In genomic region chr15:40239671-40240618, GRCh38 we compare ENCODE assay signal across 8 cellular contexts. TPM values are rescaled to one million over a fixed set of nuclear protein-coding genes. Genes with fewer than 3 reads are reported as not detected.
DNase-seq lines count a peak whose midpoint lies in the region; ATAC-seq and TF ChIP-seq lines count a peak whose summit lies in the region.
"Had no signal": no experiment of that assay in that cellular context is flagged by ENCODE, and none has a peak within 500 bp of the region (broad histone marks: within the 10 kb centered on the region; RNA-seq: fewer than 3 reads in every experiment).

No MANE protein-coding gene starts in this region.

- no peaks in the 10 kb centered on the region for H4K20me1 ChIP-seq in GM23338 (replicated peaks; ENCODE audit: insufficient read depth)
- H4K20me1 ChIP-seq in fibroblast of lung (ENCODE audit: control insufficient read depth, extremely low read depth, insufficient read depth, low read length), result no peaks in the 10 kb centered on the region

- POLR2A ChIA-PET in RWPE1 (lab: Yijun Ruan, JAX; ENCODE audit: low non-redundant PET), result interaction anchor here (0.6 to 0.7 kb wide), 2 partner anchors 78 to 329 kb away, joined by 3 to 9 read pairs; partner anchors contain the start of gene RPUSD2

- H3K4me1 ChIP-seq in GM23338 (ENCODE audit: insufficient read depth) (peaks cover 14% of the 10 kb centered on the region), fibroblast of lung (ENCODE audit: control insufficient read depth, extremely low read depth, insufficient read depth, low read length) (peaks cover 4% of the 10 kb centered on the region)

- CTCF ChIA-PET in RWPE1 (lab: Yijun Ruan, JAX), result interaction anchor here (0.6 to 5.8 kb wide), 7 partner anchors 15 to 400 kb away, joined by 3 to 50 read pairs (median 6); partner anchors contain the start of gene CCDC9B

- H3K27ac ChIP-seq in GM23338 (ENCODE audit: low read depth) (no peak overlapping the region), RWPE1 (peak overlapping the region; percentile 100), fibroblast of lung (ENCODE audit: insufficient read depth, low read length) (no peak overlapping the region)

- H3K27ac Mint-ChIP-seq in GM23338, result peak overlapping the region; percentile 71
- H3K27ac Mint-ChIP-seq: activated naive CD4-positive, alpha-beta T cell treated with anti-CD3 and anti-CD28 coated beads, Interleukin-2, amount 50 U/mL, for 24 hours had no signal

- peaks cover 12% of the 10 kb centered on the region; the same call in 1 of the 2 replicates for H3F3A ChIP-seq in GM23338 (replicated peaks; ENCODE audit: low read depth)

- H3K36me3 Mint-ChIP-seq in GM23338 (ENCODE audit: low read depth), result no peaks in the 10 kb centered on the region; the same call in 2 of the 3 replicates

- H3K4me1 Mint-ChIP-seq in GM23338, result peaks cover 26% of the 10 kb centered on the region

- H3K9me3 Mint-ChIP-seq in GM23338, result no peaks in the 10 kb centered on the region
- H3K9me3 Mint-ChIP-seq: activated naive CD4-positive, alpha-beta T cell treated with anti-CD3 and anti-CD28 coated beads, Interleukin-2, amount 50 U/mL, for 24 hours had no signal

- H3K36me3 ChIP-seq in GM23338 (ENCODE audit: insufficient read depth), result no peaks in the 10 kb centered on the region
- H3K36me3 ChIP-seq in fibroblast of lung (ENCODE audit: control insufficient read depth, insufficient read depth, low read length), result no peaks in the 10 kb centered on the region

- H3K79me2 ChIP-seq in GM23338 (replicated peaks; ENCODE audit: insufficient read depth) (no peaks in the 10 kb centered on the region), fibroblast of lung (ENCODE audit: control insufficient read depth, insufficient read depth, low read length) (no peaks in the 10 kb centered on the region)

- H3K27me3 ChIP-seq in GM23338 (ENCODE audit: insufficient read depth) (peaks cover 8% of the 10 kb centered on the region; the same call in 1 of the 2 replicates), fibroblast of lung (ENCODE audit: control insufficient read depth, insufficient read depth, low read length) (peaks cover 4% of the 10 kb centered on the region)

- H3K9ac ChIP-seq in fibroblast of lung (ENCODE audit: insufficient read depth, low read length), result no peak overlapping the region

- TF ChIP-seq CTCF in GM23338 (conservative IDR thresholded peaks at IDR 0.05; ENCODE audit: low read depth in 2 of 2) (no peak), RWPE1 (conservative IDR thresholded peaks at IDR 0.05; ENCODE audit: low read depth) (no peak), fibroblast of lung (conservative IDR thresholded peaks at IDR 0.05 in 1 of 2, IDR thresholded peaks at IDR 0.05 in 1 of 2; ENCODE audit: low read depth in 1 of 2, low read length in 2 of 2) (no peak)

- peak overlapping the region; percentile 51 for H3K4me3 ChIP-seq in GM23338
- no peak overlapping the region for H3K4me3 ChIP-seq in fibroblast of lung (replicated peaks in 1 of 4; ENCODE audit: control extremely low read depth in 1 of 4, insufficient read depth in 1 of 4, low read depth in 3 of 4, low read length in 4 of 4)

- no peaks in the 10 kb centered on the region for H3K9me3 ChIP-seq in fibroblast of lung (ENCODE audit: control insufficient read depth, insufficient read depth, low read depth, low read length)

- H3K9me2 ChIP-seq in GM23338 (ENCODE audit: insufficient read depth), result no peaks in the 10 kb centered on the region

- peak; percentile 10 for ATAC-seq in GM23338
- peak; percentile 20 for ATAC-seq in sciatic nerve
- no peak for ATAC-seq in GM19035 (IDR thresholded peaks at IDR 0.05; ENCODE audit: unreplicated experiment)

- H3K4me3 Mint-ChIP-seq in GM23338, result peak overlapping the region; percentile 68
- H3K4me3 Mint-ChIP-seq: activated naive CD4-positive, alpha-beta T cell treated with anti-CD3 and anti-CD28 coated beads, Interleukin-2, amount 50 U/mL, for 24 hours had no signal

- H2AFZ ChIP-seq in GM23338 (peak overlapping the region; percentile 98), fibroblast of lung (ENCODE audit: low read length) (no peak overlapping the region)

- peak overlapping the region; percentile 78 for H3K4me2 ChIP-seq in GM23338
- H3K4me2 ChIP-seq in fibroblast of lung (ENCODE audit: extremely low read depth, insufficient read depth, low read length), result peak overlapping the region; percentile 85

- H3K27me3 Mint-ChIP-seq in GM23338 (ENCODE audit: insufficient read depth, low read depth, poor library complexity), result peaks cover 17% of the 10 kb centered on the region

- intact Hi-C loops in sciatic nerve (cut with DNase I), result no loop called here

- peak; percentile 40 for DNase-seq in GM23338 (ENCODE audit: low spot score)
- DNase-seq in RWPE1 (ENCODE audit: low spot score), result peak; percentile 79
- no peak for DNase-seq in fibroblast of lung (ENCODE audit: low read depth in 2 of 2)
- DNase-seq in sciatic nerve (ENCODE audit: low spot score), result no peak
- no peak for DNase-seq in dedifferentiated amniotic fluid mesenchymal stem cell (ENCODE audit: extremely low spot score)
- DNase-seq in stimulated activated CD4-positive, alpha-beta T cell treated with anti-CD3 and anti-CD28 coated beads, Interleukin-2, amount 100 ng/mL, for 48 hours, result no peak

TF ChIP-seq in GM23338, 12 proteins besides CTCF, POLR2A, EP300 and RAD21:
- TF ChIP-seq ZNF114 (CRISPR knock-in tag; IDR thresholded peaks at IDR 0.05) (no peak), ZNF462 (CRISPR knock-in tag; IDR thresholded peaks at IDR 0.05) (no peak)
TF ChIP-seq in GM23338: peak in this region for 0.

RNA-seq across cellular contexts. Expression of gene PAK6, which starts 1.1 kb away (rescaled TPM):
- 6.6 and 20.0 TPM in 2 replicates for total RNA-seq in GM23338 (2014; rRNA removed; shearing (Covaris generic))
- polyA plus RNA-seq in GM23338 (2016; fragmentation: Nextera tagmentation; extraction: Ambion mirVana), result 2.4 and 2.9 TPM in 2 replicates
- under 0.01 TPM in 1 of 2 replicates, not detected in the other for total RNA-seq in fibroblast of lung
- polyA plus RNA-seq in fibroblast of lung, result 0.03 and 0.05 TPM in 2 replicates
- 0.19 TPM in 1 of 2 replicates, not detected in the other for polyA plus RNA-seq in fibroblast of lung (2012)
- polyA minus RNA-seq in fibroblast of lung (ENCODE audit: low replicate concordance), result not detected in 2 replicates
- 0.31 TPM for total RNA-seq in sciatic nerve

RNA-seq across cellular contexts. Expression of gene ANKRD63, which starts 42.9 kb away (rescaled TPM):
- 0.59 and 0.74 TPM in 2 replicates for total RNA-seq in GM23338 (2014; rRNA removed; shearing (Covaris generic))
- polyA plus RNA-seq in GM23338 (2016; fragmentation: Nextera tagmentation; extraction: Ambion mirVana) (not detected in 2 replicates), fibroblast of lung (not detected in 2 replicates)
- total RNA-seq in fibroblast of lung (not detected in 2 replicates), sciatic nerve (not detected)
- not detected in 2 replicates for polyA plus RNA-seq in fibroblast of lung (2012)
- polyA minus RNA-seq in fibroblast of lung (ENCODE audit: low replicate concordance), result not detected in 2 replicates

Comparison
In these comparisons a context has a peak if more than half of its experiments do, and no peak if none do; other contexts are left out.
1. DNase-seq: peak in GM23338 (single experiment) and RWPE1 (single experiment); none in fibroblast of lung (0 of 2), sciatic nerve (single experiment), dedifferentiated amniotic fluid mesenchymal stem cell (single experiment) and stimulated activated CD4-positive, alpha-beta T cell treated with anti-CD3 and anti-CD28 coated beads, Interleukin-2, amount 100 ng/mL, for 48 hours (0 of 2).